Comparison of ENCODE assay signal across 10 cellular contexts in the genomic region with DNA sequence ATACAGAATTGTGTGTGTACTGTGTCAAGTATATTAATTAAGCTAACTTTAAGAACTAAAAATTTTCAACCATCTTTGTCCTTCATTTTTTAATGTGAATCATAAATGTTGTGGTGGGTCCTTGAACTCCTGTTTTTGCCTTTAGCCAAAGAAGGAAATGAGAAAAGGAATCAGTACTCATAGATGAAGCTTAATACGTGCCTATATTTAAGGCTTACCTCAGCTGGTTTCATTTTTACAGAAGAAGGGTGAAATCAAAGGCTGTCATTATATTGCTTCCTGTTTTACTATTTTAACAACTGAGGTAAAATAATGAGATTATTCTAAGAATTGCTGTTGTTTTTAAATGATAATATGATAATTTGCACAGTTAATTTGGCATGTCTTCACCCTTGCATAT. TPM values are rescaled to one million over a fixed set of nuclear protein-coding genes. Genes with fewer than 3 reads are reported as not detected.
DNase-seq lines count a peak whose midpoint lies in the region; ATAC-seq, FAIRE-seq and TF ChIP-seq lines count a peak whose summit lies in the region.
"Had no signal": no experiment of that assay in that cellular context is flagged by ENCODE, and none has a peak within 500 bp of the region (broad histone marks: within the 10 kb centered on the region; RNA-seq: fewer than 3 reads in every experiment).

No MANE protein-coding gene starts in this region.

- H3K36me3 ChIP-seq in right atrium auricular region: no peaks in the 10 kb centered on the region

- H3K9me3 Mint-ChIP-seq in naive B cell: no peaks in the 10 kb centered on the region

- no peak overlapping the region for H3K4me3 ChIP-seq in right atrium auricular region

- no peaks in the 10 kb centered on the region for H3K27me3 ChIP-seq in right atrium auricular region

- peak; percentile 30 for DNase-seq in MV-4-11 (lab: John Stamatoyannopoulos, UW)
- peak; percentile 12 for DNase-seq in naive B cell
- no peak for DNase-seq in right atrium auricular region (ENCODE audit: low spot score)
- no peak for DNase-seq in NK-92 (lab: John Stamatoyannopoulos, UW; ENCODE audit: unreplicated experiment)
- no peak for DNase-seq in COR-L47 (lab: John Stamatoyannopoulos, UW)
- DNase-seq in HTR-8/SVneo (ENCODE audit: insufficient read length, low spot score): no peak
- DNase-seq: activated CD8-positive, alpha-beta memory T cell treated with anti-CD3 and anti-CD28 coated beads, Interleukin-2, amount 50 U/mL, for 4 hours; NCI-H2029 treated with DMSO at 0.1 percent for 48 hours had no signal

- ATAC-seq in GM18870 (IDR thresholded peaks at IDR 0.05; ENCODE audit: unreplicated experiment) (peak; percentile 85), HG02588 (IDR thresholded peaks at IDR 0.05; ENCODE audit: unreplicated experiment) (peak; percentile 63), naive B cell (ENCODE audit: low read depth in 2 of 2) (peak; percentile 73 to 85)

- H3K4me1 Mint-ChIP-seq in naive B cell: peaks cover 11 to 13% (median 12%) of the 10 kb centered on the region in 3 donors

- H3K9me3 ChIP-seq in right atrium auricular region: no peaks in the 10 kb centered on the region

- no peak overlapping the region for H3K27ac ChIP-seq in right atrium auricular region

- H3K4me3 Mint-ChIP-seq in naive B cell: peak overlapping the region in 4 of 8 donors; percentile 5 to 56 (median 36)

- peak overlapping the region in 1 of 6 donors; percentile 22 for H3K27ac Mint-ChIP-seq in naive B cell

- H3K27me3 Mint-ChIP-seq in naive B cell: no peaks in the 10 kb centered on the region

- H3K36me3 Mint-ChIP-seq in naive B cell: no peaks in the 10 kb centered on the region

- TF ChIP-seq CTCF in right atrium auricular region (IDR thresholded peaks at IDR 0.05): no peak

- H3K4me1 ChIP-seq in right atrium auricular region: no peaks in the 10 kb centered on the region

- FAIRE-seq in HTR-8/SVneo (lab: Jason Lieb, UNC): no peak

RNA-seq across cellular contexts. Expression of a gene that starts 6.3 kb away (rescaled TPM):
- 10 to 100 TPM; 18.4 to 23.7 (median 20.5) TPM for polyA plus RNA-seq in naive B cell (ENCODE audit: low read depth in 6 of 6)
- total RNA-seq in right atrium auricular region: 10 to 100 TPM; 36.1 to 46.9 TPM

Comparison
In these comparisons a context has a peak if more than half of its experiments do, and no peak if none do; other contexts are left out.
1. DNase-seq: peak in MV-4-11 (single experiment) and naive B cell (single experiment); none in right atrium auricular region (single experiment), NK-92 (single experiment), COR-L47 (single experiment) and HTR-8/SVneo (single experiment).
2. Peak in every context shown above with its lines, with median percentiles within 50 percentile points of each other: ATAC-seq.